Comparison of ENCODE assay signal across 17 cellular contexts in genomic region chr11:75223954-75224643, GRCh38. TPM values are rescaled to one million over a fixed set of nuclear protein-coding genes. Genes with fewer than 3 reads are reported as not detected.
A peak's percentile ranks its signal among the peaks of the same experiment; 100 is the strongest.
DNase-seq lines count a peak whose midpoint lies in the region; ATAC-seq and TF ChIP-seq lines count a peak whose summit lies in the region.
"Had no signal": no experiment of that assay in that cellular context is flagged by ENCODE, and none has a peak within 500 bp of the region (broad histone marks: within the 10 kb centered on the region; RNA-seq: fewer than 3 reads in every experiment).

No MANE protein-coding gene starts in this region.

- peak; percentile 17 to 52 for ATAC-seq in natural killer cell treated with Interleukin-12 subunit alpha and Interleukin-12 subunit beta and Interleukin-15 and Interleukin-18, amount 100 ng/mL, for 72 hours
- ATAC-seq in natural killer cell, result no peak
- no peak for ATAC-seq in HG03460 (IDR thresholded peaks at IDR 0.05; ENCODE audit: unreplicated experiment)

- H3K4me3 Mint-ChIP-seq in natural killer cell treated with Interleukin-12 subunit alpha and Interleukin-12 subunit beta and Interleukin-15 and Interleukin-18, amount 100 ng/mL, for 72 hours, result no peak overlapping the region
- no peak overlapping the region for H3K4me3 Mint-ChIP-seq in natural killer cell
- H3K4me3 Mint-ChIP-seq: activated naive CD8-positive, alpha-beta T cell; brain; dendritic cell treated with granulocyte-macrophage colony-stimulating factor and Interleukin-4, amounts not matched to agents 40 ng/mL and 50 ng/mL, for 4 days; IgD-negative memory B cell had no signal

- no peak for DNase-seq in natural killer cell treated with Interleukin-12 subunit alpha and Interleukin-12 subunit beta and Interleukin-15 and Interleukin-18, amount 100 ng/mL, for 72 hours (ENCODE audit: low spot score)
- DNase-seq in natural killer cell (no peak), NCI-H69 (lab: John Stamatoyannopoulos, UW) (peak; percentile 33), glomerular visceral epithelial cell (ENCODE audit: extremely low spot score) (peak; percentile 17), DMS 273 (lab: John Stamatoyannopoulos, UW; ENCODE audit: unreplicated experiment) (no peak), NCI-H1694 treated with DMSO at 0.1 percent for 48 hours (lab: John Stamatoyannopoulos, UW) (no peak)
- no peak for DNase-seq in stimulated activated CD4-positive, alpha-beta T cell treated with anti-CD3 and anti-CD28 coated beads, Interleukin-12 subunit alpha, Interleukin-12 subunit beta, amount 100 ng/mL, for 4 hours
- DNase-seq: activated CD4-positive, alpha-beta T cell treated with anti-CD3 and anti-CD28 coated beads, Interleukin-2, amount 50 U/mL, for 4 hours; activated T-cell treated with anti-CD3 and anti-CD28 coated beads, Interleukin-2, amount 50 U/mL, for 1 hour; NCI-H1105; NCI-H446 treated with DMSO at 0.1 percent for 48 hours; sigmoid colon had no signal

- no peak overlapping the region for H3K27ac Mint-ChIP-seq in natural killer cell treated with Interleukin-12 subunit alpha and Interleukin-12 subunit beta and Interleukin-15 and Interleukin-18, amount 100 ng/mL, for 72 hours
- H3K27ac Mint-ChIP-seq in natural killer cell, result no peak overlapping the region
- H3K27ac Mint-ChIP-seq: activated naive CD8-positive, alpha-beta T cell; brain; dendritic cell treated with granulocyte-macrophage colony-stimulating factor and Interleukin-4, amounts not matched to agents 40 ng/mL and 50 ng/mL, for 4 days; IgD-negative memory B cell had no signal

- H3K4me1 Mint-ChIP-seq in natural killer cell treated with Interleukin-12 subunit alpha and Interleukin-12 subunit beta and Interleukin-15 and Interleukin-18, amount 100 ng/mL, for 72 hours (ENCODE audit: low read depth in 2 of 2), result no peaks in the 10 kb centered on the region
- H3K4me1 Mint-ChIP-seq in natural killer cell, result no peaks in the 10 kb centered on the region
- H3K4me1 Mint-ChIP-seq: brain, IgD-negative memory B cell had no signal

- H3K36me3 Mint-ChIP-seq in natural killer cell treated with Interleukin-12 subunit alpha and Interleukin-12 subunit beta and Interleukin-15 and Interleukin-18, amount 100 ng/mL, for 72 hours, result no peaks in the 10 kb centered on the region
- no peaks in the 10 kb centered on the region for H3K36me3 Mint-ChIP-seq in natural killer cell
- H3K36me3 Mint-ChIP-seq: activated naive CD8-positive, alpha-beta T cell; brain; IgD-negative memory B cell had no signal

- H3K9me3 Mint-ChIP-seq in natural killer cell treated with Interleukin-12 subunit alpha and Interleukin-12 subunit beta and Interleukin-15 and Interleukin-18, amount 100 ng/mL, for 72 hours, result no peaks in the 10 kb centered on the region
- no peaks in the 10 kb centered on the region for H3K9me3 Mint-ChIP-seq in natural killer cell
- H3K9me3 Mint-ChIP-seq: brain; dendritic cell treated with granulocyte-macrophage colony-stimulating factor and Interleukin-4, amounts not matched to agents 40 ng/mL and 50 ng/mL, for 4 days; IgD-negative memory B cell had no signal

- TF ChIP-seq CTCF in natural killer cell (IDR thresholded peaks at IDR 0.05), result no peak

- H3K27me3 Mint-ChIP-seq in natural killer cell treated with Interleukin-12 subunit alpha and Interleukin-12 subunit beta and Interleukin-15 and Interleukin-18, amount 100 ng/mL, for 72 hours, result peaks cover 0 to 8% of the 10 kb centered on the region in 2 donors
- H3K27me3 Mint-ChIP-seq in natural killer cell (ENCODE audit: low read depth in 2 of 2), result peaks cover 0 to 5% of the 10 kb centered on the region in 2 donors
- H3K27me3 Mint-ChIP-seq: activated naive CD8-positive, alpha-beta T cell had no signal

- intact Hi-C loops in natural killer cell (cut with micrococcal nuclease), result no loop called here

RNA-seq across cellular contexts. Expression of gene TPBGL, which starts 16.5 kb away (rescaled TPM):
- under 1 TPM; 0.14 to 0.43 TPM for total RNA-seq in natural killer cell treated with Interleukin-12 subunit alpha and Interleukin-12 subunit beta and Interleukin-15 and Interleukin-18, amount 100 ng/mL, for 72 hours
- under 1 TPM; 0.34 to 0.75 (median 0.45) TPM for total RNA-seq in natural killer cell

Comparison
In these comparisons a context has a peak if more than half of its experiments do, and no peak if none do; other contexts are left out.
1. ATAC-seq: peak in natural killer cell treated with Interleukin-12 subunit alpha and Interleukin-12 subunit beta and Interleukin-15 and Interleukin-18, amount 100 ng/mL, for 72 hours (2 of 2); none in natural killer cell (0 of 3) and HG03460 (single experiment).
2. DNase-seq: peak in NCI-H69 (single experiment) and glomerular visceral epithelial cell (single experiment); none in natural killer cell treated with Interleukin-12 subunit alpha and Interleukin-12 subunit beta and Interleukin-15 and Interleukin-18, amount 100 ng/mL, for 72 hours (single experiment), natural killer cell (single experiment), DMS 273 (single experiment), NCI-H1694 treated with DMSO at 0.1 percent for 48 hours (single experiment) and stimulated activated CD4-positive, alpha-beta T cell treated with anti-CD3 and anti-CD28 coated beads, Interleukin-12 subunit alpha, Interleukin-12 subunit beta, amount 100 ng/mL, for 4 hours (single experiment).